8 cellular contexts compared by ENCODE assay signal in the genomic region with DNA sequence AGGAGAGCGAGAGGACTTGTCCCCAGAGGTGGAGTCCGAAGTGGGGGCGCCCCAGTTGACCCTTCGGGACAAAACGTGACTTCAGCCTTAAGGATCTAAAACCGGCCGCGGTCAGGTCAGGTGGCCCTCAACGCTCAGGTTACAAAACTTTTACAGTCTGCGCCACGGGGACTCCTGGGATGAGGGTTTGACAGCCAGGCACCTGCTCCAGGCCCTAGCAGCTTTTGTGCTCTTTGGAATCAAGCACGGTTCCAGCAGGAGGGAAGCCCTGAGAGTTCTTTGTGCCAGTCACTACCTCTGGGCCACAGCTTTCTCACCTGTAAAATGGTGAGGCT. TPM values are rescaled to one million over a fixed set of nuclear protein-coding genes. Genes with fewer than 3 reads are reported as not detected.
DNase-seq lines count a peak whose midpoint lies in the region; ATAC-seq and TF ChIP-seq lines count a peak whose summit lies in the region.

No MANE protein-coding gene starts in this region.

- H3K9ac ChIP-seq in colonic mucosa (ENCODE audit: low read depth in 2 of 2, low read length in 2 of 2) = peak overlapping the region; percentile 64 to 73

- no peak for DNase-seq in AG04450 (ENCODE audit: low read depth, low spot score)
- DNase-seq in NCI-H128 (lab: John Stamatoyannopoulos, UW; ENCODE audit: unreplicated experiment) = peak; percentile 63
- no peak for DNase-seq in colonic mucosa
- no peak for DNase-seq in mucosa of descending colon
- DNase-seq in natural killer cell = no peak
- no peak for DNase-seq in NCI-H82 (lab: John Stamatoyannopoulos, UW)

- POLR2A ChIA-PET in AG04450 (lab: Yijun Ruan, JAX) = interaction anchor here (0.5 to 0.8 kb wide), 4 partner anchors 20 to 180 kb away, joined by 3 to 4 read pairs (median 3); no protein-coding TSS in a partner anchor

- TF ChIP-seq CTCF in AG04450 (IDR thresholded peaks at IDR 0.05; ENCODE audit: low read depth, low read length) (no peak), colonic mucosa (IDR thresholded peaks at IDR 0.05) (no peak), mucosa of descending colon (IDR thresholded peaks at IDR 0.05) (no peak), natural killer cell (IDR thresholded peaks at IDR 0.05) (no peak)

- no peaks in the 10 kb centered on the region for H3K9me3 Mint-ChIP-seq in natural killer cell

- H3K27ac ChIP-seq in AG04450 (ENCODE audit: low read depth, low read length) (peak overlapping the region; percentile 57), colonic mucosa (peak overlapping the region; percentile 95)

- CTCF ChIA-PET in AG04450 (lab: Charles Lee) = interaction anchor here (0.6 to 0.8 kb wide), 4 partner anchors 18 to 209 kb away, joined by 3 read pairs; no protein-coding TSS in a partner anchor

- H3K27ac Mint-ChIP-seq in natural killer cell = no peak overlapping the region

- no peaks in the 10 kb centered on the region for H3K36me3 ChIP-seq in colonic mucosa
- H3K36me3 ChIP-seq in mucosa of descending colon (ENCODE audit: low read depth) = no peaks in the 10 kb centered on the region

- no peak overlapping the region for H3K4me3 Mint-ChIP-seq in natural killer cell

- H3K4me1 ChIP-seq in colonic mucosa (peaks cover 3% of the 10 kb centered on the region), mucosa of descending colon (ENCODE audit: low read depth) (peaks cover 19% of the 10 kb centered on the region)

- H3K9me3 ChIP-seq in AG04450 (ENCODE audit: control insufficient read depth, insufficient read depth, low read length) (no peaks in the 10 kb centered on the region), colonic mucosa (no peaks in the 10 kb centered on the region), mucosa of descending colon (no peaks in the 10 kb centered on the region)

- no peaks in the 10 kb centered on the region for H3K27me3 ChIP-seq in AG04450 (ENCODE audit: control insufficient read depth, insufficient read depth, low read length)
- no peaks in the 10 kb centered on the region for H3K27me3 ChIP-seq in colonic mucosa

- H3K4me1 Mint-ChIP-seq in natural killer cell = peaks cover 0 to 4% of the 10 kb centered on the region in 2 donors

- intact Hi-C loops in colonic mucosa (cut with DNase I) (loop anchor here (10.0 kb wide), 1 partner anchor 65 kb away; the partner anchor contains the start of gene EIF2B2), mucosa of descending colon (cut with DNase I, micrococcal nuclease) (no loop called here), natural killer cell (cut with micrococcal nuclease) (no loop called here)

- no peaks in the 10 kb centered on the region for H3K27me3 Mint-ChIP-seq in natural killer cell (ENCODE audit: low read depth in 2 of 2)

- H3K36me3 Mint-ChIP-seq in natural killer cell = no peaks in the 10 kb centered on the region

- ATAC-seq in mucosa of descending colon (peak; percentile 47), GM21619 (IDR thresholded peaks at IDR 0.05; ENCODE audit: unreplicated experiment) (no peak), natural killer cell (no peak), GM18909 (IDR thresholded peaks at IDR 0.05; ENCODE audit: poor library complexity, unreplicated experiment) (no peak)

- H3K4me3 ChIP-seq in AG04450 (ENCODE audit: low read depth, low read length) = peak overlapping the region; percentile 63
- H3K4me3 ChIP-seq in colonic mucosa = peak overlapping the region; percentile 58
- H3K4me3 ChIP-seq in mucosa of descending colon = peak overlapping the region; percentile 28

RNA-seq across cellular contexts. Expression of gene ZC2HC1C, which starts 0.3 kb away (rescaled TPM):
- 0.45 and 0.73 TPM in 2 replicates for polyA plus RNA-seq in AG04450 (2011; rRNA removed)
- polyA minus RNA-seq in AG04450 (2011; rRNA and poly(A)+ RNA removed) = 0.92 and 1.00 TPM in 2 replicates
- 1 to 10 TPM; 3.2 to 4.6 TPM for total RNA-seq in colonic mucosa
- total RNA-seq in mucosa of descending colon = 1 to 10 TPM; 4.0 to 4.8 (median 4.7) TPM
- under 1 TPM in 1 of 3 donors, not detected in 2; 0.55 TPM for total RNA-seq in natural killer cell

RNA-seq across cellular contexts. Expression of gene ACYP1, which starts 6.0 kb away (rescaled TPM):
- polyA plus RNA-seq in AG04450 (2011; rRNA removed) = 14.3 and 18.4 TPM in 2 replicates
- 3.3 and 3.4 TPM in 2 replicates for polyA minus RNA-seq in AG04450 (2011; rRNA and poly(A)+ RNA removed)
- total RNA-seq in colonic mucosa (10 to 100 TPM; 13.4 to 28.5 TPM), mucosa of descending colon (10 to 100 TPM; 18.5 to 26.5 (median 20.3) TPM), natural killer cell (10 to 100 TPM; 13.3 to 17.4 (median 14.9) TPM)

RNA-seq across cellular contexts. Expression of gene MLH3, which starts 18.5 kb away (rescaled TPM):
- polyA plus RNA-seq in AG04450 (2011; rRNA removed) = 14.0 and 16.2 TPM in 2 replicates
- polyA minus RNA-seq in AG04450 (2011; rRNA and poly(A)+ RNA removed) = 19.2 and 29.7 TPM in 2 replicates
- total RNA-seq in colonic mucosa (10 to 100 TPM; 24.2 to 25.9 TPM), mucosa of descending colon (10 to 100 TPM; 22.2 to 40.8 (median 26.2) TPM), natural killer cell (10 to 100 TPM; 15.5 to 20.7 (median 19.1) TPM)

RNA-seq across cellular contexts. Expression of gene NEK9, which starts 57.1 kb away (rescaled TPM):
- 72.4 and 82.3 TPM in 2 replicates for polyA plus RNA-seq in AG04450 (2011; rRNA removed)
- 66.2 and 88.8 TPM in 2 replicates for polyA minus RNA-seq in AG04450 (2011; rRNA and poly(A)+ RNA removed)
- total RNA-seq in colonic mucosa = 10 to 100 TPM; 49.5 to 57.3 TPM
- 100 to 1,000 TPM in 1 of 3 donors, 10 to 100 TPM in 2; 44.7 to 104 (median 49.9) TPM for total RNA-seq in mucosa of descending colon
- total RNA-seq in natural killer cell = 10 to 100 TPM; 64.4 to 78.7 (median 74.4) TPM
